33 cellular contexts compared by ENCODE assay signal in genomic region chr9:20753761-20754160, GRCh38.
A peak's percentile ranks its signal among the peaks of the same experiment; 100 is the strongest.
DNase-seq lines count a peak whose midpoint lies in the region; ATAC-seq, FAIRE-seq and TF ChIP-seq lines count a peak whose summit lies in the region.
"Had no signal": no experiment of that assay in that cellular context is flagged by ENCODE, and none has a peak within 500 bp of the region (broad histone marks: within the 10 kb centered on the region; RNA-seq: fewer than 3 reads in every experiment).

No MANE protein-coding gene starts in this region.

- no peaks in the 10 kb centered on the region for H3K79me2 ChIP-seq in HCT116 (ENCODE audit: insufficient read depth, low read length)

- TF ChIP-seq POLR2A in HCT116 (IDR thresholded peaks at IDR 0.05; ENCODE audit: borderline replicate concordance, extremely low read depth, insufficient read depth, insufficient read length): no peak
- no peak for TF ChIP-seq POLR2A in GM12892 (IDR thresholded peaks at IDR 0.05; ENCODE audit: low read depth, low read length)

- TF ChIP-seq RAD21 in HCT116 (IDR thresholded peaks at IDR 0.05; ENCODE audit: low read depth): no peak

- no peaks in the 10 kb centered on the region for H3K36me3 ChIP-seq in HCT116 (ENCODE audit: control insufficient read depth in 1 of 2, insufficient read depth in 2 of 2, low read length in 2 of 2)
- H3K36me3 ChIP-seq: WERI-Rb-1 had no signal

- H3K27me3 ChIP-seq in HCT116 (ENCODE audit: insufficient read depth, low read length) (no peaks in the 10 kb centered on the region), foreskin keratinocyte (no peaks in the 10 kb centered on the region)
- H3K27me3 ChIP-seq: esophagus muscularis mucosa, gastroesophageal sphincter, testis had no signal

- no peak for TF ChIP-seq CTCF in HCT116 (IDR thresholded peaks at IDR 0.05 in 2 of 3, conservative IDR thresholded peaks at IDR 0.05 in 1 of 3; ENCODE audit: borderline replicate concordance in 1 of 3, insufficient read depth in 1 of 3, low read depth in 2 of 3, low read length in 2 of 3)
- no peak for TF ChIP-seq CTCF in foreskin keratinocyte (conservative IDR thresholded peaks at IDR 0.05)

- RAD21 ChIA-PET in HCT116 (lab: Charles Lee; ENCODE audit: low non-redundant PET in 1 of 2, low total read pairs in 2 of 2, uncharacterized antibody in 2 of 2, unreplicated experiment in 2 of 2): no interaction called here

- FAIRE-seq in GM12892 (lab: Jason Lieb, UNC): no peak
- FAIRE-seq: D721Med, GM12878, RCC 7860 had no signal

- BruUV-seq in HCT116 (replicated peaks; lab: Mats Ljungman, UMichigan): no TSS peak

- H3K9me2 ChIP-seq in HCT116 (ENCODE audit: insufficient read depth): no peaks in the 10 kb centered on the region

- CTCF ChIA-PET in HCT116 (lab: Charles Lee): no interaction called here

- no peak overlapping the region for H3K9ac ChIP-seq in HCT116 (ENCODE audit: low read length)

- H3K4me3 ChIP-seq in HCT116 (replicated peaks in 1 of 2; ENCODE audit: low read depth in 1 of 2, low read length in 2 of 2): no peak overlapping the region
- H3K4me3 ChIP-seq: coronary artery, esophagus muscularis mucosa, gastroesophageal sphincter, GM12878, mucosa of descending colon, smooth muscle cell, testis had no signal

- H3K4me2 ChIP-seq in HCT116 (ENCODE audit: low read length): peak overlapping the region; percentile 44
- H3K4me2 ChIP-seq: smooth muscle cell had no signal

- DNase-seq in AG20443 (ENCODE audit: low spot score): peak; percentile 43
- DNase-seq in HCT116 (ENCODE audit: low read depth, low spot score): no peak
- peak; percentile 62 for DNase-seq in astrocyte of the hippocampus (ENCODE audit: low read depth, low spot score)
- DNase-seq in foreskin keratinocyte: peak; percentile 44 to 72
- no peak for DNase-seq in GM12892 (ENCODE audit: insufficient read length)
- DNase-seq in inferior parietal cortex (ENCODE audit: extremely low spot score): no peak
- DNase-seq in stimulated activated CD8-positive, alpha-beta memory T cell treated with anti-CD3 and anti-CD28 coated beads, Interleukin-4, amount 100 ng/mL, for 48 hours: no peak
- DNase-seq in activated CD4-positive, CD25-positive, alpha-beta regulatory T cell (lab: John Stamatoyannopoulos, UW): no peak
- DNase-seq: activated CD4-positive, alpha-beta T cell treated with anti-CD3 and anti-CD28 coated beads for 48 hours; activated CD8-positive, alpha-beta memory T cell treated with anti-CD3 and anti-CD28 coated beads for 24 hours; activated T-cell treated with anti-CD3 and anti-CD28 coated beads for 4 hours; amniotic stem cell; CD4-positive, alpha-beta memory T cell; left colon; mucosa of descending colon; NCI-H1048; NCI-H2107; NCI-H345; NCI-H69; nephron progenitor cell; stimulated activated CD4-positive, alpha-beta T cell treated with anti-CD3 and anti-CD28 coated beads, Interleukin-1b, Interleukin-23, amount 100 ng/mL, for 48 hours; stimulated activated naive CD8-positive, alpha-beta T cell treated with anti-CD3 and anti-CD28 coated beads, Interleukin-15, Interleukin-2, amounts not matched to agents 100 U/mL and 50 U/mL, for 24 hours; SW 1271; T-helper 9 cell; testis; WERI-Rb-1 had no signal

- ATAC-seq in HCT116: no peak
- ATAC-seq in foreskin keratinocyte: peak; percentile 90
- ATAC-seq: gastroesophageal sphincter; GM12878; left colon; mucosa of descending colon; stimulated activated naive CD8-positive, alpha-beta T cell treated with anti-CD3 and anti-CD28 coated beads, Interleukin-15, Interleukin-2, amounts not matched to agents 100 U/mL and 50 U/mL, for 24 hours had no signal

- intact Hi-C loops in HCT116 (cut with micrococcal nuclease): no loop called here

- no peak overlapping the region for H2AFZ ChIP-seq in HCT116 (ENCODE audit: low read depth, low read length, poor library complexity, severe bottlenecking)

- H4K20me1 ChIP-seq in HCT116 (ENCODE audit: insufficient read depth): peaks cover 4% of the 10 kb centered on the region; the same call in 1 of the 2 replicates

- H3K27ac ChIP-seq in HCT116 (ENCODE audit: low read depth, low read length) (no peak overlapping the region), foreskin keratinocyte (no peak overlapping the region)
- H3K27ac ChIP-seq: coronary artery, esophagus muscularis mucosa, gastroesophageal sphincter, testis, WERI-Rb-1 had no signal

- H3K9me3 ChIP-seq in HCT116 (ENCODE audit: control insufficient read depth in 1 of 2, insufficient read depth in 1 of 2, low read depth in 1 of 2, low read length in 2 of 2): no peaks in the 10 kb centered on the region
- H3K9me3 ChIP-seq: esophagus muscularis mucosa, gastroesophageal sphincter, mucosa of descending colon, testis had no signal

- POLR2A ChIA-PET in HCT116 (lab: Charles Lee): no interaction called here

- peaks cover 20 to 28% of the 10 kb centered on the region in 2 experiments for H3K4me1 ChIP-seq in HCT116 (ENCODE audit: control insufficient read depth in 1 of 2, insufficient read depth in 2 of 2, low read length in 2 of 2)
- H3K4me1 ChIP-seq in foreskin keratinocyte: peaks cover 32% of the 10 kb centered on the region
- H3K4me1 ChIP-seq: testis had no signal

TF ChIP-seq in HCT116, 20 proteins besides CTCF, POLR2A, EP300 and RAD21:
- TF ChIP-seq EZH2phosphoT487 (IDR thresholded peaks at IDR 0.05; ENCODE audit: borderline replicate concordance) (no peak), TCF7L2 (IDR thresholded peaks at IDR 0.05; ENCODE audit: borderline replicate concordance, extremely low read depth, insufficient read depth, insufficient read length) (no peak), SRF (IDR thresholded peaks at IDR 0.05; ENCODE audit: low read depth) (no peak), SIN3A (IDR thresholded peaks at IDR 0.05; ENCODE audit: low read depth) (no peak), ATF3 (IDR thresholded peaks at IDR 0.05) (no peak)
TF ChIP-seq in HCT116: peak in this region for 0.

Comparison
In these comparisons a context has a peak if more than half of its experiments do, and no peak if none do; other contexts are left out.
1. DNase-seq: peak in AG20443 (single experiment), astrocyte of the hippocampus (single experiment) and foreskin keratinocyte (2 of 2); none in HCT116 (single experiment), GM12892 (single experiment), inferior parietal cortex (single experiment), stimulated activated CD8-positive, alpha-beta memory T cell treated with anti-CD3 and anti-CD28 coated beads, Interleukin-4, amount 100 ng/mL, for 48 hours (single experiment) and activated CD4-positive, CD25-positive, alpha-beta regulatory T cell (0 of 4).